Comparison of ENCODE assay signal across 9 cellular contexts in genomic region chr10:17444062-17444714, GRCh38.
DNase-seq lines count a peak whose midpoint lies in the region; ATAC-seq and TF ChIP-seq lines count a peak whose summit lies in the region.
"Had no signal": no experiment of that assay in that cellular context is flagged by ENCODE, and none has a peak within 500 bp of the region (broad histone marks: within the 10 kb centered on the region; RNA-seq: fewer than 3 reads in every experiment).

No MANE protein-coding gene starts in this region.

- TF ChIP-seq POLR2A in erythroblast (IDR thresholded peaks at IDR 0.05; ENCODE audit: low read length) = peak; percentile 8

- ATAC-seq in GM18517 (IDR thresholded peaks at IDR 0.05; ENCODE audit: unreplicated experiment) (peak; percentile 93), GM21381 (IDR thresholded peaks at IDR 0.05; ENCODE audit: unreplicated experiment) (peak; percentile 89), HG03432 (IDR thresholded peaks at IDR 0.05; ENCODE audit: unreplicated experiment) (peak; percentile 99)

- DNase-seq in erythroblast (lab: John Stamatoyannopoulos, UW) (no peak), NCI-H2029 treated with DMSO at 0.1 percent for 48 hours (lab: John Stamatoyannopoulos, UW) (no peak), anterior cingulate cortex (lab: John Stamatoyannopoulos, UW) (no peak)
- DNase-seq in stimulated activated CD4-positive, alpha-beta T cell treated with anti-CD3 and anti-CD28 coated beads, Interleukin-4, amount 100 ng/mL, for 1 hour = no peak
- no peak for DNase-seq in stimulated activated CD4-positive, alpha-beta T cell treated with anti-CD3 and anti-CD28 coated beads, Interleukin-2, amount 100 ng/mL, for 24 hours
- DNase-seq: NCI-H1092 treated with DMSO at 0.1 percent for 48 hours had no signal
